ENCODE assay signal across 9 cellular contexts in genomic region chr20:62953167-62953838, GRCh38. TPM values are rescaled to one million over a fixed set of nuclear protein-coding genes. Genes with fewer than 3 reads are reported as not detected.
DNase-seq lines count a peak whose midpoint lies in the region; ATAC-seq, FAIRE-seq and TF ChIP-seq lines count a peak whose summit lies in the region.
"Had no signal": no experiment of that assay in that cellular context is flagged by ENCODE, and none has a peak within 500 bp of the region (broad histone marks: within the 10 kb centered on the region; RNA-seq: fewer than 3 reads in every experiment).

No MANE protein-coding gene starts in this region.

- no peak for FAIRE-seq in H54 (lab: Jason Lieb, UNC)

- H3K9ac ChIP-seq in mucosa of stomach (ENCODE audit: low read length), result peak overlapping the region; percentile 82

- H3K27me3 ChIP-seq in AG04450 (ENCODE audit: control insufficient read depth, insufficient read depth, low read length), result no peaks in the 10 kb centered on the region
- H3K27me3 ChIP-seq in mucosa of stomach (ENCODE audit: control insufficient read depth, insufficient read depth, low read length), result no peaks in the 10 kb centered on the region

- peak overlapping the region; percentile 17 for H3K4me3 ChIP-seq in AG04450 (ENCODE audit: low read depth, low read length)
- H3K4me3 ChIP-seq in HFF-Myc (replicated peaks; ENCODE audit: low read depth, low read length), result peak overlapping the region; percentile 73
- H3K4me3 ChIP-seq in mucosa of stomach (ENCODE audit: low read length), result peak overlapping the region; percentile 26
- H3K4me3 ChIP-seq: lung had no signal

- no peak for TF ChIP-seq CTCF in AG04450 (IDR thresholded peaks at IDR 0.05; ENCODE audit: low read depth, low read length)
- no peak for TF ChIP-seq CTCF in HFF-Myc (IDR thresholded peaks at IDR 0.05; ENCODE audit: low read depth, low read length, missing control alignments)

- CTCF ChIA-PET in AG04450 (lab: Charles Lee), result interaction anchor here (0.7 kb wide), 1 partner anchor 15 kb away, joined by 3 read pairs; no protein-coding TSS in a partner anchor

- no peak for DNase-seq in AG04450 (ENCODE audit: low read depth, low spot score)
- DNase-seq in HFF-Myc (ENCODE audit: extremely low read depth, low read depth), result no peak
- DNase-seq in caudate nucleus (lab: John Stamatoyannopoulos, UW), result no peak
- DNase-seq in H54 (ENCODE audit: insufficient read length, low spot score), result no peak
- no peak for DNase-seq in effector CD8-positive, alpha-beta T cell (lab: John Stamatoyannopoulos, UW)
- no peak for DNase-seq in middle frontal gyrus (ENCODE audit: extremely low spot score, low spot score)

- no peak for ATAC-seq in SK-N-SH treated with all-trans-retinoic acid at 6 μM for 48 hours

- H3K4me1 ChIP-seq in mucosa of stomach (ENCODE audit: control insufficient read depth, insufficient read depth, low read length), result peaks cover 46% of the 10 kb centered on the region

- no peak for TF ChIP-seq POLR2A in H54 (IDR thresholded peaks at IDR 0.05; ENCODE audit: low read depth, low read length)

- peak overlapping the region; percentile 86 for H3K27ac ChIP-seq in AG04450 (ENCODE audit: low read depth, low read length)
- H3K27ac ChIP-seq in caudate nucleus (ENCODE audit: low read depth, low read length), result peak overlapping the region; percentile 82

- peaks cover 9% of the 10 kb centered on the region for H3K9me3 ChIP-seq in AG04450 (ENCODE audit: control insufficient read depth, insufficient read depth, low read length)
- H3K9me3 ChIP-seq in mucosa of stomach (ENCODE audit: control insufficient read depth, low read length), result no peaks in the 10 kb centered on the region

- POLR2A ChIA-PET in AG04450 (lab: Yijun Ruan, JAX), result interaction anchor here (0.6 to 0.7 kb wide), 2 partner anchors 11 to 15 kb away, joined by 3 to 4 read pairs; partner anchors contain the start of gene GID8

- H3K36me3 ChIP-seq in mucosa of stomach (ENCODE audit: control insufficient read depth, insufficient read depth, low read length), result peaks cover 8% of the 10 kb centered on the region

TF ChIP-seq in SK-N-SH treated with all-trans-retinoic acid at 6 μM for 48 hours, 23 proteins besides CTCF, POLR2A, EP300 and RAD21:
- TF ChIP-seq ZFP3 (CRISPR knock-in tag; IDR thresholded peaks at IDR 0.05), result no peak
- TF ChIP-seq BACH2 (CRISPR knock-in tag; IDR thresholded peaks at IDR 0.05; ENCODE audit: borderline replicate concordance), result no peak
- TF ChIP-seq TOX (CRISPR knock-in tag; IDR thresholded peaks at IDR 0.05; ENCODE audit: borderline replicate concordance), result no peak
- no peak for TF ChIP-seq ZNF8 (CRISPR knock-in tag; IDR thresholded peaks at IDR 0.05)
- no peak for TF ChIP-seq PATZ1 (CRISPR knock-in tag; IDR thresholded peaks at IDR 0.05; ENCODE audit: borderline replicate concordance)
- TF ChIP-seq CREB5 (CRISPR knock-in tag; IDR thresholded peaks at IDR 0.05; ENCODE audit: low read depth), result no peak

RNA-seq across cellular contexts. Expression of gene SLC17A9, which starts 0.8 kb away (rescaled TPM):
- 2.2 TPM in 2 replicates for polyA plus RNA-seq in AG04450 (2011; rRNA removed)
- 1.3 and 1.8 TPM in 2 replicates for polyA minus RNA-seq in AG04450 (2011; rRNA and poly(A)+ RNA removed)

RNA-seq across cellular contexts. Expression of gene GID8, which starts 15.4 kb away (rescaled TPM):
- polyA plus RNA-seq in AG04450 (2011; rRNA removed), result 24.3 and 24.4 TPM in 2 replicates
- 27.9 and 30.9 TPM in 2 replicates for polyA minus RNA-seq in AG04450 (2011; rRNA and poly(A)+ RNA removed)

RNA-seq across cellular contexts. Expression of gene DIDO1, which starts 27.0 kb away (rescaled TPM):
- 22.1 and 25.9 TPM in 2 replicates for polyA plus RNA-seq in AG04450 (2011; rRNA removed)
- 31.2 and 32.0 TPM in 2 replicates for polyA minus RNA-seq in AG04450 (2011; rRNA and poly(A)+ RNA removed)

RNA-seq across cellular contexts. Expression of gene BHLHE23, which starts 53.5 kb away (rescaled TPM):
- not detected in 2 replicates for polyA plus RNA-seq in AG04450 (2011; rRNA removed)
- polyA minus RNA-seq in AG04450 (2011; rRNA and poly(A)+ RNA removed), result not detected in 2 replicates
- polyA plus RNA-seq: lung had no signal

Comparison
In these comparisons a context has a peak if more than half of its experiments do, and no peak if none do; other contexts are left out.
1. H3K4me3 ChIP-seq: peak in every context shown above with its lines; median percentile 73 in HFF-Myc; 26 in mucosa of stomach; 17 in AG04450.